Comparison of ENCODE assay signal across 1 cellular context in genomic region chr20:47600967-47601547, GRCh38.
A peak's percentile ranks its signal among the peaks of the same experiment; 100 is the strongest.
TF ChIP-seq lines count a peak whose summit lies in the region.

No MANE protein-coding gene starts in this region.

TF ChIP-seq in K562, 482 proteins besides CTCF, POLR2A, EP300 and RAD21 (continued from another document):
- TF ChIP-seq HDAC2 (IDR thresholded peaks at IDR 0.05): 0 out of 2 replicates have a peak, but pooled peaks have one; percentile 18
- TF ChIP-seq BRD4 (IDR thresholded peaks at IDR 0.05): no peak
- TF ChIP-seq ARID1B (IDR thresholded peaks at IDR 0.05): peak; percentile 52
- peak; percentile 78 for TF ChIP-seq ZNF766 (CRISPR knock-in tag; conservative IDR thresholded peaks at IDR 0.05)
- no peak for TF ChIP-seq DEAF1 (CRISPR knock-in tag; IDR thresholded peaks at IDR 0.05)
- TF ChIP-seq BRD9 (IDR thresholded peaks at IDR 0.05; ENCODE audit: low read depth, partially characterized antibody): peak; percentile 17
- TF ChIP-seq ZKSCAN1 (IDR thresholded peaks at IDR 0.05; ENCODE audit: low read depth, low read length): no peak
- peak; percentile 41 for TF ChIP-seq MGA (IDR thresholded peaks at IDR 0.05)
- TF ChIP-seq ZNF589 (CRISPR knock-in tag; IDR thresholded peaks at IDR 0.05; ENCODE audit: low read depth): peak; percentile 42; the same call in 1 of the 2 replicates
- peak; percentile 84 for TF ChIP-seq HMBOX1 (IDR thresholded peaks at IDR 0.05)
